ENCODE assay signal across 12 cellular contexts in genomic region chr17:82887255-82888164, GRCh38. TPM values are rescaled to one million over a fixed set of nuclear protein-coding genes. Genes with fewer than 3 reads are reported as not detected.
DNase-seq lines count a peak whose midpoint lies in the region; ATAC-seq and TF ChIP-seq lines count a peak whose summit lies in the region.
"Had no signal": no experiment of that assay in that cellular context is flagged by ENCODE, and none has a peak within 500 bp of the region (broad histone marks: within the 10 kb centered on the region; RNA-seq: fewer than 3 reads in every experiment).

No MANE protein-coding gene starts in this region.

- H3K27me3 ChIP-seq in Caco-2 (replicated peaks; ENCODE audit: control insufficient read depth, insufficient read depth, low read length) = no peaks in the 10 kb centered on the region
- H3K27me3 ChIP-seq in Loucy (ENCODE audit: insufficient read depth, low read length, poor library complexity, severe bottlenecking) = no peaks in the 10 kb centered on the region
- no peaks in the 10 kb centered on the region for H3K27me3 ChIP-seq in body of pancreas
- no peaks in the 10 kb centered on the region for H3K27me3 ChIP-seq in neuronal stem cell (ENCODE audit: control insufficient read depth in 3 of 3, insufficient read depth in 3 of 3, low read depth in 1 of 3, low read length in 3 of 3)
- H3K27me3 ChIP-seq: transverse colon had no signal

- no peak for ATAC-seq in body of pancreas
- no peak for ATAC-seq in HG03159 (IDR thresholded peaks at IDR 0.05; ENCODE audit: unreplicated experiment)

- no peak overlapping the region for H2AK5ac ChIP-seq in neuronal stem cell (ENCODE audit: low read depth, low read length)

- no TSS peak for BruUV-seq in Caco-2 (replicated peaks; lab: Mats Ljungman, UMichigan)

- H4K20me1 ChIP-seq in Loucy (ENCODE audit: insufficient read depth, low read length, poor library complexity, severe bottlenecking) = peaks cover 11% of the 10 kb centered on the region

- H4K8ac ChIP-seq in neuronal stem cell (ENCODE audit: low read depth, low read length) = no peak overlapping the region

- CTCF ChIA-PET in Caco-2 (lab: Charles Lee) = interaction anchor here (0.6 kb wide), 1 partner anchor 10 kb away, joined by 3 read pairs; no protein-coding TSS in a partner anchor

- TF ChIP-seq CTCF in Caco-2 (IDR thresholded peaks at IDR 0.05; ENCODE audit: insufficient read depth in 1 of 2, low read depth in 1 of 2, low read length in 1 of 2, severe bottlenecking in 1 of 2, unreplicated experiment in 1 of 2) (no peak), Loucy (conservative IDR thresholded peaks at IDR 0.05; ENCODE audit: low read length) (no peak), body of pancreas (IDR thresholded peaks at IDR 0.05) (no peak)

- H2BK12ac ChIP-seq in neuronal stem cell (ENCODE audit: low read length) = no peak overlapping the region

- peak overlapping the region; percentile 56 for H3K23ac ChIP-seq in neuronal stem cell (ENCODE audit: low read depth, low read length, poor library complexity)

- H3K9ac ChIP-seq in Loucy (ENCODE audit: low read depth, low read length, poor library complexity, severe bottlenecking) (no peak overlapping the region), neuronal stem cell (ENCODE audit: low read depth, low read length, poor library complexity) (no peak overlapping the region)

- no peak overlapping the region for H2BK5ac ChIP-seq in neuronal stem cell (ENCODE audit: low read length)

- H3K4me3 ChIP-seq in Caco-2 (ENCODE audit: low read depth, low read length) (no peak overlapping the region), Loucy (ENCODE audit: low read length, poor library complexity, severe bottlenecking) (no peak overlapping the region), body of pancreas (no peak overlapping the region), neuronal stem cell (ENCODE audit: low read length in 2 of 2) (no peak overlapping the region)
- H3K4me3 ChIP-seq: transverse colon had no signal

- H3K27ac Mint-ChIP-seq in Caco-2 (ENCODE audit: unreplicated experiment) = peak overlapping the region; percentile 94

- DNase-seq in Caco-2 (no peak), body of pancreas (no peak), neuronal stem cell (ENCODE audit: low spot score) (no peak), ecto neural progenitor cell (ENCODE audit: low spot score) (no peak), SW 1271 (lab: John Stamatoyannopoulos, UW) (no peak), NCI-H1105 (lab: John Stamatoyannopoulos, UW) (no peak)
- DNase-seq: caudate nucleus, NCI-H748 treated with DMSO at 0.1 percent for 48 hours, transverse colon had no signal

- H3K27ac ChIP-seq in body of pancreas (peak overlapping the region in 3 of 4 donors; percentile 96 to 98 (median 98)), neuronal stem cell (replicated peaks; ENCODE audit: low read length) (no peak overlapping the region)

- peaks cover 11% of the 10 kb centered on the region for H3K79me1 ChIP-seq in neuronal stem cell (ENCODE audit: low read depth, low read length)

- H3K4me3 Mint-ChIP-seq in Caco-2 (ENCODE audit: unreplicated experiment) = no peak overlapping the region

- peaks cover 56% of the 10 kb centered on the region for H3K4me1 ChIP-seq in Caco-2
- peaks cover 62% of the 10 kb centered on the region for H3K4me1 ChIP-seq in Loucy (ENCODE audit: insufficient read depth, low read length, poor library complexity, severe bottlenecking)
- H3K4me1 ChIP-seq in body of pancreas = peaks cover 71% of the 10 kb centered on the region
- peaks cover 5 to 8% of the 10 kb centered on the region in 2 donors for H3K4me1 ChIP-seq in neuronal stem cell (ENCODE audit: control insufficient read depth in 2 of 2, insufficient read depth in 1 of 2, low read depth in 1 of 2, low read length in 2 of 2)

- no peak for TF ChIP-seq POLR2A in body of pancreas (IDR thresholded peaks at IDR 0.05)

- no peak overlapping the region for H3K4ac ChIP-seq in neuronal stem cell (ENCODE audit: low read length)

- no peak overlapping the region for H3K14ac ChIP-seq in neuronal stem cell (ENCODE audit: low read length)

- POLR2A ChIA-PET in Caco-2 (lab: Charles Lee) = no interaction called here

- peaks cover 48% of the 10 kb centered on the region for H3K36me3 Mint-ChIP-seq in Caco-2 (ENCODE audit: insufficient read depth, unreplicated experiment)

- no peaks in the 10 kb centered on the region for H3K27me3 Mint-ChIP-seq in Caco-2 (ENCODE audit: insufficient read depth, unreplicated experiment)

- no peaks in the 10 kb centered on the region for H3K9me3 ChIP-seq in Caco-2
- H3K9me3 ChIP-seq in Loucy (ENCODE audit: insufficient read depth, low read depth, low read length) = no peaks in the 10 kb centered on the region
- H3K9me3 ChIP-seq in body of pancreas = no peaks in the 10 kb centered on the region
- peaks cover 0 to 2% of the 10 kb centered on the region in 2 donors for H3K9me3 ChIP-seq in neuronal stem cell (replicated peaks in 1 of 2; ENCODE audit: control insufficient read depth in 2 of 2, insufficient read depth in 1 of 2, low read depth in 1 of 2, low read length in 2 of 2)
- H3K9me3 ChIP-seq: transverse colon had no signal

- H3K79me2 ChIP-seq in Loucy (ENCODE audit: insufficient read depth, low read length) = peaks cover 83% of the 10 kb centered on the region

- H3K36me3 ChIP-seq in Caco-2 (ENCODE audit: control insufficient read depth, insufficient read depth, low read length) = no peaks in the 10 kb centered on the region; the same call in 1 of the 2 replicates
- peaks cover 48% of the 10 kb centered on the region; the same call in 1 of the 2 replicates for H3K36me3 ChIP-seq in Loucy (ENCODE audit: insufficient read depth, low read length)
- H3K36me3 ChIP-seq in body of pancreas (replicated peaks in 1 of 2; ENCODE audit: insufficient read depth in 1 of 2, low read depth in 2 of 2) = no peaks in the 10 kb centered on the region
- peaks cover 14 to 52% of the 10 kb centered on the region in 2 donors for H3K36me3 ChIP-seq in neuronal stem cell (replicated peaks in 1 of 2; ENCODE audit: control insufficient read depth in 2 of 2, insufficient read depth in 2 of 2, low read length in 2 of 2)
- H3K36me3 ChIP-seq: transverse colon had no signal

- H2BK15ac ChIP-seq in neuronal stem cell (ENCODE audit: low read length) = no peak overlapping the region

- intact Hi-C loops in Caco-2 (cut with micrococcal nuclease; ENCODE audit: unreplicated experiment) (no loop called here), body of pancreas (cut with DNase I) (no loop called here)

- peaks cover 57% of the 10 kb centered on the region for H3K4me1 Mint-ChIP-seq in Caco-2 (ENCODE audit: low read depth, unreplicated experiment)

- peaks cover 3% of the 10 kb centered on the region; the same call in 1 of the 2 replicates for H3F3A ChIP-seq in Loucy (ENCODE audit: low read depth)

- H3K9me3 Mint-ChIP-seq in Caco-2 (ENCODE audit: unreplicated experiment) = peaks cover 7% of the 10 kb centered on the region

- H4K91ac ChIP-seq in neuronal stem cell (ENCODE audit: low read depth, low read length, poor library complexity) = no peak overlapping the region

- H2AFZ ChIP-seq in Loucy (ENCODE audit: low read length) (no peak overlapping the region), neuronal stem cell (ENCODE audit: low read length) (no peak overlapping the region)

- peak overlapping the region; percentile 29 for H3K4me2 ChIP-seq in Loucy (ENCODE audit: low read depth, low read length, poor library complexity, severe bottlenecking)
- H3K4me2 ChIP-seq in neuronal stem cell (ENCODE audit: insufficient read depth, low read length, poor library complexity, severe bottlenecking) = no peak overlapping the region

- no peaks in the 10 kb centered on the region for H3K9me2 ChIP-seq in Loucy (replicated peaks; ENCODE audit: low read depth, low read length)

- no peak overlapping the region for H2BK120ac ChIP-seq in neuronal stem cell (ENCODE audit: low read depth, low read length)

- 91 to 96% methylated on average over 27 of the region's 27 CpGs for WGBS in body of pancreas, 2 donors
- no CpG with 5 or more reads among the region's 27 CpGs for WGBS in neuronal stem cell (ENCODE audit: extremely low coverage in 2 of 2, insufficient read length in 2 of 2, insufficient replicate concordance in 1 of 2), 2 donors

- H3K18ac ChIP-seq in neuronal stem cell (ENCODE audit: low read length) = no peak overlapping the region

RNA-seq across cellular contexts. Expression of gene ZNF750, which starts 47.7 kb away (rescaled TPM):
- total RNA-seq in Caco-2 (2022) (0.14 and 0.19 TPM in 2 replicates), body of pancreas (not detected)
- polyA plus RNA-seq in neuronal stem cell (2013, experiment 1 of 2) = 0.01 TPM
- polyA plus RNA-seq in neuronal stem cell (2013, experiment 2 of 2) = 0.01 TPM
- total RNA-seq: Daoy, transverse colon had no signal
